In the genomic region with DNA sequence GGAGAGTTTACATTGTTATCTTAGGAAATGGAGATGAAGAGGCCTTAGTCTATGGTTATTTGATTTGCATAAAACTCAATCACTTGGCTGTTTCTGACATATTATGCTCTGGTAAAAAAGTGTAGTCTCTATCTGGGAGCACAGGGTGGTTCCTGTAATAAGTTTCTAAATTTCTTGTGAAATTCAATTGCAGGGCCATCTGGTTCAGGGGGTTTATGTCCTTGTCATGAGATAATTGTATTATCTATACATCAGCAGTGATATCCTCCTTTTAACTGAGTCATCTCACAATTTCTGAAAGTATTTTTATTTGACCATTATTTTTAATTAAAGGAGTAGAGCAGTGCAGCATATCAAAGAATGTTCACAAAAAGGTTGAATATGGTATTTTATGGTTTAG, we compare ENCODE assay signal across 22 cellular contexts.
"Had no signal": no experiment of that assay in that cellular context is flagged by ENCODE, and none has a peak within 500 bp of the region (broad histone marks: within the 10 kb centered on the region; RNA-seq: fewer than 3 reads in every experiment).

No MANE protein-coding gene starts in this region.

- DNase-seq: colonic mucosa; cortex of kidney; effector CD8-positive, alpha-beta T cell; effector memory CD8-positive, alpha-beta T cell; endodermal cell; erythroblast; esophagus squamous epithelium; foreskin fibroblast; foreskin melanocyte; gastrocnemius medialis; glutamatergic neuron; head of caudate nucleus; heart right ventricle; hippocampal formation; left cardiac atrium; left lung; left ventricle myocardium superior; lower lobe of right lung; mesenchymal stem cell; mucosa of descending colon; naive B cell had no signal

- ATAC-seq: effector memory CD8-positive, alpha-beta T cell; esophagus mucosa; gastrocnemius medialis; heart right ventricle; left cardiac atrium; left lung; left ventricle myocardium superior; lower lobe of right lung; mucosa of descending colon had no signal
